Comparison of ENCODE assay signal across 16 cellular contexts in genomic region chr5:95771892-95772291, GRCh38. TPM values are rescaled to one million over a fixed set of nuclear protein-coding genes. Genes with fewer than 3 reads are reported as not detected.
DNase-seq lines count a peak whose midpoint lies in the region; ATAC-seq, FAIRE-seq and TF ChIP-seq lines count a peak whose summit lies in the region.
"Had no signal": no experiment of that assay in that cellular context is flagged by ENCODE, and none has a peak within 500 bp of the region (broad histone marks: within the 10 kb centered on the region; RNA-seq: fewer than 3 reads in every experiment).

No MANE protein-coding gene starts in this region.

- TF ChIP-seq POLR2A in HepG2 (IDR thresholded peaks at IDR 0.05; ENCODE audit: insufficient read depth in 1 of 2, low read depth in 2 of 2, low read length in 2 of 2) = no peak

- peak overlapping the region; percentile 79 to 88 for H3K27ac ChIP-seq in liver (ENCODE audit: low read depth in 1 of 2, low read length in 2 of 2)
- H3K27ac ChIP-seq in HepG2 (ENCODE audit: extremely low read length, insufficient read depth, low read length) = no peak overlapping the region
- H3K27ac ChIP-seq in left ventricle myocardium inferior (replicated peaks) = peak overlapping the region; percentile 88
- H3K27ac ChIP-seq in pancreas = peak overlapping the region; percentile 14 to 84 (median 52)
- H3K27ac ChIP-seq in colonic mucosa = no peak overlapping the region
- H3K27ac ChIP-seq: A549, C4-2B had no signal

- no peaks in the 10 kb centered on the region for H3K79me2 ChIP-seq in HepG2 (ENCODE audit: insufficient read depth, low read length)

- 97% methylated on average over 2 of the region's 2 CpGs for WGBS in liver
- 92% methylated on average over 2 of the region's 2 CpGs for WGBS in HepG2 (ENCODE audit: low lambda C conversion rate)
- 72 to 75% methylated on average over 2 of the region's 2 CpGs for WGBS in pancreas, 2 donors

- DNase-seq in HepG2 (ENCODE audit: low spot score) (no peak), left ventricle myocardium inferior (no peak), pancreas (no peak), colonic mucosa (no peak), NCI-H1694 treated with DMSO at 0.1 percent for 48 hours (lab: John Stamatoyannopoulos, UW) (no peak), osteocyte (ENCODE audit: extremely low spot score, unreplicated experiment) (no peak)
- DNase-seq: GOT3, NCI-H1417 treated with DMSO at 0.1 percent for 48 hours, NCI-H2029 treated with DMSO at 0.1 percent for 48 hours, NCI-H510A, NCI-H82 had no signal

- ATAC-seq in HepG2 (no peak), pancreas (peak in 2 of 4 donors; percentile 5 to 10), HG03280 (IDR thresholded peaks at IDR 0.05; ENCODE audit: unreplicated experiment) (no peak)
- ATAC-seq: A549 had no signal

- H3K4me3 Mint-ChIP-seq in osteocyte (ENCODE audit: unreplicated experiment) = no peak overlapping the region

- FAIRE-seq in HepG2 (lab: Jason Lieb, UNC) = no peak
- no peak for FAIRE-seq in pancreas (lab: Jason Lieb, UNC)
- FAIRE-seq: A549, RCC 7860 had no signal

- BruUV-seq in HepG2 (replicated peaks; lab: Mats Ljungman, UMichigan) = no TSS peak

- H3K4me3 ChIP-seq in liver (ENCODE audit: low read depth in 1 of 3, low read length in 3 of 3) (no peak overlapping the region), HepG2 (replicated peaks in 1 of 3; ENCODE audit: insufficient read depth in 1 of 3, low read depth in 2 of 3, low read length in 3 of 3) (no peak overlapping the region), left ventricle myocardium inferior (no peak overlapping the region), pancreas (no peak overlapping the region), colonic mucosa (no peak overlapping the region)
- H3K4me3 ChIP-seq: A549 had no signal

- H3K27me3 Mint-ChIP-seq in osteocyte (ENCODE audit: unreplicated experiment) = no peaks in the 10 kb centered on the region

- H3K27me3 ChIP-seq in liver (ENCODE audit: control insufficient read depth in 4 of 4, insufficient read depth in 4 of 4, low read length in 3 of 4) (no peaks in the 10 kb centered on the region), HepG2 (ENCODE audit: control insufficient read depth in 1 of 2, insufficient read depth in 2 of 2, low read length in 2 of 2) (no peaks in the 10 kb centered on the region), left ventricle myocardium inferior (ENCODE audit: low read depth) (no peaks in the 10 kb centered on the region), pancreas (no peaks in the 10 kb centered on the region), colonic mucosa (no peaks in the 10 kb centered on the region)

- CTCF ChIA-PET in HepG2 (lab: Yijun Ruan, JAX; ENCODE audit: low intra/inter-chr PET ratio, low total read pairs) = no interaction called here

- intact Hi-C loops in HepG2 (cut with micrococcal nuclease; ENCODE audit: unreplicated experiment) (no loop called here), left ventricle myocardium inferior (cut with micrococcal nuclease) (loop anchor here (10.0 kb wide), 1 partner anchor 107 kb away; no protein-coding TSS in a partner anchor), pancreas (cut with DNase I) (loop anchor here in 1 of 3 donors (10.0 kb wide), 1 partner anchor 117 kb away; no protein-coding TSS in a partner anchor), colonic mucosa (cut with DNase I) (no loop called here)

- H3K9me3 ChIP-seq in liver (ENCODE audit: control insufficient read depth in 4 of 4, low read length in 3 of 4) = no peaks in the 10 kb centered on the region
- H3K9me3 ChIP-seq in HepG2 (ENCODE audit: low read length) = no peaks in the 10 kb centered on the region
- H3K9me3 ChIP-seq in left ventricle myocardium inferior (replicated peaks) = no peaks in the 10 kb centered on the region
- H3K9me3 ChIP-seq in pancreas = no peaks in the 10 kb centered on the region
- H3K9me3 ChIP-seq in colonic mucosa = no peaks in the 10 kb centered on the region
- H3K9me3 ChIP-seq: A549 had no signal

- H2AFZ ChIP-seq in HepG2 (ENCODE audit: low read length) = no peak overlapping the region

- POLR2A ChIA-PET in HepG2 (lab: Yijun Ruan, JAX) = interaction anchor here (1.1 to 4.4 kb wide), 7 partner anchors 10 to 125 kb away, joined by 4 to 16 read pairs (median 7); partner anchors contain the start of genes GLRX, RFESD and RHOBTB3

- H4K20me1 ChIP-seq in HepG2 (ENCODE audit: insufficient read depth, low read length) = no peaks in the 10 kb centered on the region

- TF ChIP-seq RAD21 in liver (IDR thresholded peaks at IDR 0.05) = no peak
- TF ChIP-seq RAD21 in HepG2 (CRISPR knock-in tag; IDR thresholded peaks at IDR 0.05) = no peak

- H3K36me3 Mint-ChIP-seq in osteocyte (ENCODE audit: unreplicated experiment) = peaks cover 45% of the 10 kb centered on the region

- H3K36me3 ChIP-seq in liver (ENCODE audit: control insufficient read depth in 4 of 4, insufficient read depth in 3 of 4, low read depth in 1 of 4, low read length in 3 of 4) (peaks cover 0 to 5% (median 0%) of the 10 kb centered on the region in 4 donors), HepG2 (replicated peaks in 1 of 2; ENCODE audit: control insufficient read depth in 1 of 2, insufficient read depth in 2 of 2, low read length in 2 of 2) (peaks cover 0 to 13% of the 10 kb centered on the region in 2 experiments; a peak in 2 of 5 replicates), left ventricle myocardium inferior (peaks cover 25% of the 10 kb centered on the region), pancreas (peaks cover 0 to 30% (median 14%) of the 10 kb centered on the region in 3 donors), colonic mucosa (no peaks in the 10 kb centered on the region)

- in situ Hi-C loops in HepG2 (cut with HindIII; ENCODE audit: extremely low pct_ligation_motif_present, low pct_unique_long_range_greater_than_20kb) = no loop called here

- no peak for TF ChIP-seq CTCF in liver (IDR thresholded peaks at IDR 0.05; ENCODE audit: low read depth, low read length, missing input control)
- no peak for TF ChIP-seq CTCF in HepG2 (CRISPR knock-in tag; IDR thresholded peaks at IDR 0.05)
- TF ChIP-seq CTCF in left ventricle myocardium inferior (IDR thresholded peaks at IDR 0.05; ENCODE audit: borderline replicate concordance) = no peak
- no peak for TF ChIP-seq CTCF in pancreas (IDR thresholded peaks at IDR 0.05)
- no peak for TF ChIP-seq CTCF in colonic mucosa (IDR thresholded peaks at IDR 0.05)
- TF ChIP-seq CTCF in osteocyte (IDR thresholded peaks at IDR 0.05) = no peak

- no peaks in the 10 kb centered on the region for H3K9me3 Mint-ChIP-seq in osteocyte (ENCODE audit: unreplicated experiment)

- H3K9ac ChIP-seq in liver (ENCODE audit: low read depth in 1 of 2, low read length in 2 of 2) (peak overlapping the region in 1 of 2 donors; percentile 84), HepG2 (ENCODE audit: insufficient read depth, low read depth, low read length) (no peak overlapping the region), colonic mucosa (ENCODE audit: low read depth in 2 of 2, low read length in 2 of 2) (no peak overlapping the region)

- peaks cover 21% of the 10 kb centered on the region for H3K4me1 Mint-ChIP-seq in osteocyte (ENCODE audit: unreplicated experiment)

- H3K4me1 ChIP-seq in liver (ENCODE audit: control insufficient read depth in 4 of 4, insufficient read depth in 4 of 4, low read length in 3 of 4) (peaks cover 1 to 25% (median 9%) of the 10 kb centered on the region in 4 donors), HepG2 (ENCODE audit: insufficient read depth, low read length) (peaks cover 26% of the 10 kb centered on the region), left ventricle myocardium inferior (peaks cover 35% of the 10 kb centered on the region), pancreas (peaks cover 0 to 20% (median 5%) of the 10 kb centered on the region in 3 donors), colonic mucosa (no peaks in the 10 kb centered on the region)

- no peak overlapping the region for H3K4me2 ChIP-seq in HepG2 (ENCODE audit: low read depth, low read length)
- H3K4me2 ChIP-seq: A549 had no signal

- H3K27ac Mint-ChIP-seq in osteocyte (ENCODE audit: unreplicated experiment) = no peak overlapping the region

- no peak for TF ChIP-seq EP300 in HepG2 (IDR thresholded peaks at IDR 0.05; ENCODE audit: low read depth in 2 of 2, low read length in 2 of 2)
- TF ChIP-seq EP300 in HepG2 (CRISPR knock-in tag; IDR thresholded peaks at IDR 0.05; ENCODE audit: borderline replicate concordance) = no peak

RNA-seq across cellular contexts. Expression of gene RHOBTB3, which starts 40.8 kb away (rescaled TPM):
- total RNA-seq in liver = 10 to 100 TPM; 43.3 to 59.8 TPM
- polyA plus RNA-seq in liver = 10 to 100 TPM; 10.5 to 36.2 TPM
- total RNA-seq in HepG2 (2016; rRNA removed; fragmentation: Illumina TruSeq; extraction: Trizol) = 35.4 and 39.6 TPM in 2 replicates
- total RNA-seq in HepG2 (2016; cell fraction: cytosol; rRNA removed; fragmentation: Illumina TruSeq; extraction: Trizol; ENCODE audit: low read depth) = 65.4 and 73.3 TPM in 2 replicates
- total RNA-seq in HepG2 (2016; cell fraction: insoluble cytoplasmic fraction; rRNA removed; fragmentation: Illumina TruSeq; extraction: Trizol) = 34.8 and 35.7 TPM in 2 replicates
- total RNA-seq in HepG2 (2016; cell fraction: membrane; rRNA removed; fragmentation: Illumina TruSeq; extraction: Trizol) = 29.2 and 34.2 TPM in 2 replicates
- 34.5 and 45.0 TPM in 2 replicates for total RNA-seq in HepG2 (2016; cell fraction: nucleus; rRNA removed; fragmentation: Illumina TruSeq; extraction: Trizol)
- 27.8 and 31.6 TPM in 2 replicates for polyA plus RNA-seq in HepG2 (2011; rRNA removed)
- polyA plus RNA-seq in HepG2 (2011; cell fraction: cytosol; rRNA removed) = 33.5 and 37.5 TPM in 2 replicates
- polyA plus RNA-seq in HepG2 (2011; cell fraction: nucleus; rRNA removed) = 28.1 and 35.6 TPM in 2 replicates
- 16.2 and 20.3 TPM in 2 replicates for polyA plus RNA-seq in HepG2 (2012)
- 4.4 and 6.7 TPM in 2 replicates for polyA plus RNA-seq in HepG2 (2016; cell fraction: cytosol; fragmentation: Illumina TruSeq; extraction: Trizol; ENCODE audit: low read depth)
- 31.3 and 33.4 TPM in 2 replicates for polyA plus RNA-seq in HepG2 (2016; cell fraction: insoluble cytoplasmic fraction; fragmentation: Illumina TruSeq; extraction: Trizol; ENCODE audit: low read depth)
- 11.0 and 11.2 TPM in 2 replicates for polyA plus RNA-seq in HepG2 (2016; cell fraction: membrane; fragmentation: Illumina TruSeq; extraction: Trizol; ENCODE audit: low read depth)
- 31.1 and 35.1 TPM in 2 replicates for polyA plus RNA-seq in HepG2 (2016; cell fraction: nucleus; fragmentation: Illumina TruSeq; extraction: Trizol; ENCODE audit: insufficient read depth, low read depth)
- polyA minus RNA-seq in HepG2 (2011; rRNA and poly(A)+ RNA removed; ENCODE audit: low replicate concordance) = 153 and 617 TPM in 2 replicates
- polyA minus RNA-seq in HepG2 (2011; cell fraction: cytosol; rRNA and poly(A)+ RNA removed) = 64.8 and 73.2 TPM in 2 replicates
- 85.0 and 93.4 TPM in 2 replicates for polyA minus RNA-seq in HepG2 (2011; cell fraction: nucleus; rRNA and poly(A)+ RNA removed)
- total RNA-seq in left ventricle myocardium inferior = 79.7 TPM
- 100 to 1,000 TPM in 3 of 6 donors, 10 to 100 TPM in 3; 59.6 to 190 (median 93.7) TPM for total RNA-seq in pancreas
- 10 to 100 TPM; 32.5 to 54.8 TPM for polyA plus RNA-seq in pancreas
- total RNA-seq in colonic mucosa = 10 to 100 TPM; 50.0 to 59.0 TPM
- 190 and 208 TPM in 2 replicates for total RNA-seq in osteocyte

RNA-seq across cellular contexts. Expression of gene GLRX, which starts 50.6 kb away (rescaled TPM):
- total RNA-seq in liver (10 to 100 TPM; 48.2 to 61.8 TPM), HepG2 (2016; rRNA removed; fragmentation: Illumina TruSeq; extraction: Trizol) (63.8 and 71.9 TPM in 2 replicates), left ventricle myocardium inferior (139 TPM), pancreas (10 to 100 TPM in 1 of 6 donors, 1 to 10 TPM in 5; 1.7 to 11.2 (median 4.4) TPM), colonic mucosa (10 to 100 TPM; 52.8 to 89.6 TPM), osteocyte (26.3 and 32.8 TPM in 2 replicates)
- polyA plus RNA-seq in liver (100 to 1,000 TPM; 152 to 187 TPM), HepG2 (2011; rRNA removed) (499 and 615 TPM in 2 replicates), pancreas (10 to 100 TPM; 15.7 to 20.9 TPM)
- 27.6 and 30.6 TPM in 2 replicates for total RNA-seq in HepG2 (2016; cell fraction: cytosol; rRNA removed; fragmentation: Illumina TruSeq; extraction: Trizol; ENCODE audit: low read depth)
- 64.8 and 79.1 TPM in 2 replicates for total RNA-seq in HepG2 (2016; cell fraction: insoluble cytoplasmic fraction; rRNA removed; fragmentation: Illumina TruSeq; extraction: Trizol)
- total RNA-seq in HepG2 (2016; cell fraction: membrane; rRNA removed; fragmentation: Illumina TruSeq; extraction: Trizol) = 27.3 and 28.0 TPM in 2 replicates
- 27.2 and 28.1 TPM in 2 replicates for total RNA-seq in HepG2 (2016; cell fraction: nucleus; rRNA removed; fragmentation: Illumina TruSeq; extraction: Trizol)
- polyA plus RNA-seq in HepG2 (2011; cell fraction: cytosol; rRNA removed) = 393 and 503 TPM in 2 replicates
- 87.8 and 90.3 TPM in 2 replicates for polyA plus RNA-seq in HepG2 (2011; cell fraction: nucleus; rRNA removed)
- 244 and 269 TPM in 2 replicates for polyA plus RNA-seq in HepG2 (2012)
- 25.5 and 30.2 TPM in 2 replicates for polyA plus RNA-seq in HepG2 (2016; cell fraction: cytosol; fragmentation: Illumina TruSeq; extraction: Trizol; ENCODE audit: low read depth)
- polyA plus RNA-seq in HepG2 (2016; cell fraction: insoluble cytoplasmic fraction; fragmentation: Illumina TruSeq; extraction: Trizol; ENCODE audit: low read depth) = 107 and 117 TPM in 2 replicates
- 23.9 and 28.1 TPM in 2 replicates for polyA plus RNA-seq in HepG2 (2016; cell fraction: membrane; fragmentation: Illumina TruSeq; extraction: Trizol; ENCODE audit: low read depth)
- 59.6 and 62.5 TPM in 2 replicates for polyA plus RNA-seq in HepG2 (2016; cell fraction: nucleus; fragmentation: Illumina TruSeq; extraction: Trizol; ENCODE audit: insufficient read depth, low read depth)
- polyA minus RNA-seq in HepG2 (2011; rRNA and poly(A)+ RNA removed; ENCODE audit: low replicate concordance) = 44.3 and 186 TPM in 2 replicates
- polyA minus RNA-seq in HepG2 (2011; cell fraction: cytosol; rRNA and poly(A)+ RNA removed) = 49.7 and 65.5 TPM in 2 replicates
- 62.3 and 93.9 TPM in 2 replicates for polyA minus RNA-seq in HepG2 (2011; cell fraction: nucleus; rRNA and poly(A)+ RNA removed)

Comparison
In these comparisons a context has a peak if more than half of its experiments do, and no peak if none do; other contexts are left out.
1. H3K27ac ChIP-seq: peak in liver (2 of 2), left ventricle myocardium inferior (single experiment) and pancreas (4 of 4); none in HepG2 (single experiment) and colonic mucosa (single experiment).